Comparison of ENCODE assay signal across 1 cellular context in the genomic region with DNA sequence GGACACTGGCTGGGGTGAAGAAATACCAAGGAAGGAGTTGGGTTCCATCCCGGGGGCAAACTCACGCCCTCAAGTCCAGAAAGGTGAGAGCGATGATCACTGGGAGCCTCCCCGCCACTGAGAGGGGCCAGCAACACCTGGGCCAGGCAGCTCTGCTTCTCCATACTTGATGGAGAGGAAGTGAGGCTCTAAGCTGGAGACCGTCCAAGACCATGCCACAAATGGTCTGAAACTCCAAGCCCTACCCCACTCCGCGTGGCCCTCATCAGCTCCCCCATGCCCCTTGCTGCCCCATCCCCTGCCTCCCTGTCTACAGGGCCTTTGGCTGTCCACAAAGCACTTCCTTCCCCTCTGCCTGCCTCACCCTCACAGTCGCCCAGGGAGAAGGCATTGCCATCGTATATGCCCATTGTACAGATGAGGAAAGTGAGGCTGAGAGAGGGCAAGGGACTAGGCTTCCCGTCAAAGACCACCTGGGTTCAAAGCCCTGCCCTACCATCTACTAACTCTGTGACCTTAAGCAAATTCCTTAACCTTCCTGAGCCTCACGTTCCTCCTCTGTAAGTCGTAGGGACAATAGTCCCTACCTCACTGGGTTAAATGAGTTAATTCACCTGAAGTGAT.
TF ChIP-seq lines count a peak whose summit lies in the region.

No MANE protein-coding gene starts in this region.

TF ChIP-seq in H1, 55 proteins besides CTCF, POLR2A, EP300 and RAD21:
- TF ChIP-seq NANOG (IDR thresholded peaks at IDR 0.05; ENCODE audit: insufficient read depth, low read depth, low read length, poor library complexity, severe bottlenecking) (no peak), TAF7 (optimal IDR thresholded peaks at IDR 0.05; ENCODE audit: borderline replicate concordance, low read depth, low read length) (no peak), KDM1A (IDR thresholded peaks at IDR 0.05; ENCODE audit: borderline replicate concordance, low read length) (peak; percentile 81), ZNF274 (IDR thresholded peaks at IDR 0.05; ENCODE audit: borderline replicate concordance, extremely low read depth, low read length) (no peak)
